14 cellular contexts compared by ENCODE assay signal in genomic region chr1:161989108-161989507, GRCh38. TPM values are rescaled to one million over a fixed set of nuclear protein-coding genes. Genes with fewer than 3 reads are reported as not detected.
A peak's percentile ranks its signal among the peaks of the same experiment; 100 is the strongest.
DNase-seq lines count a peak whose midpoint lies in the region; ATAC-seq, FAIRE-seq and TF ChIP-seq lines count a peak whose summit lies in the region.
"Had no signal": no experiment of that assay in that cellular context is flagged by ENCODE, and none has a peak within 500 bp of the region (broad histone marks: within the 10 kb centered on the region; RNA-seq: fewer than 3 reads in every experiment).

No MANE protein-coding gene starts in this region.

- peaks cover 9% of the 10 kb centered on the region; the same call in 1 of the 3 replicates for H3K9me3 ChIP-seq in A549
- H3K9me3 ChIP-seq in right cardiac atrium (ENCODE audit: control insufficient read depth, low read length), result peaks cover 2% of the 10 kb centered on the region
- H3K9me3 ChIP-seq in ovary, result no peaks in the 10 kb centered on the region

- H3K4me3 ChIP-seq in A549 (no peak overlapping the region), foreskin fibroblast (ENCODE audit: low read depth in 1 of 2, low read length in 2 of 2) (no peak overlapping the region), right cardiac atrium (ENCODE audit: low read length) (no peak overlapping the region), ovary (no peak overlapping the region)
- H3K4me3 ChIP-seq: lung had no signal

- CTCF ChIA-PET in A549 (lab: Yijun Ruan, JAX), result interaction anchor here (1.0 to 1.5 kb wide), 3 partner anchors 12 to 31 kb away, joined by 3 read pairs; no protein-coding TSS in a partner anchor

- no peaks in the 10 kb centered on the region for H3K36me3 ChIP-seq in ovary

- FAIRE-seq in A549 (lab: Jason Lieb, UNC), result no peak
- FAIRE-seq: D721Med had no signal

- POLR2A ChIA-PET in A549 (lab: Yijun Ruan, JAX), result no interaction called here

- TF ChIP-seq POLR2A in A549 (IDR thresholded peaks at IDR 0.05; ENCODE audit: low read length), result no peak
- TF ChIP-seq POLR2A in ovary (IDR thresholded peaks at IDR 0.05), result no peak

- peak; percentile 45 to 66; a peak in 3 of 6 replicates for ATAC-seq in A549
- no peak for ATAC-seq in right cardiac atrium

- peak in 1 of 2 experiments; percentile 31 for DNase-seq in A549 (ENCODE audit: low read depth in 1 of 2, low spot score in 1 of 2)
- DNase-seq in HCEC 1CT, result peak; percentile 3
- peak; percentile 5 for DNase-seq in RKO (ENCODE audit: low spot score)
- peak; percentile 43 to 54 for DNase-seq in foreskin fibroblast
- no peak for DNase-seq in cerebellar cortex (ENCODE audit: low spot score)
- DNase-seq in CD1c-positive myeloid dendritic cell (ENCODE audit: extremely low spot score), result no peak
- DNase-seq in right cardiac atrium, result no peak
- DNase-seq in ovary, result no peak
- DNase-seq: activated effector memory CD4-positive, alpha-beta T cell treated with Interleukin-2 at 50 U/mL for 16 hours; NCI-H1417; stimulated activated CD4-positive, alpha-beta T cell treated with anti-CD3 and anti-CD28 coated beads, Interleukin-1b, Interleukin-23, amount 100 ng/mL, for 48 hours; SW 1271 had no signal

- no peaks in the 10 kb centered on the region for H3K27me3 ChIP-seq in right cardiac atrium (ENCODE audit: control insufficient read depth, insufficient read depth)
- no peaks in the 10 kb centered on the region for H3K27me3 ChIP-seq in ovary

- intact Hi-C loops in right cardiac atrium (cut with DNase I) (no loop called here), ovary (cut with DNase I) (no loop called here)

- H3K4me1 ChIP-seq in A549, result no peaks in the 10 kb centered on the region
- H3K4me1 ChIP-seq in right cardiac atrium (ENCODE audit: control insufficient read depth, insufficient read depth, low read length), result no peaks in the 10 kb centered on the region
- peaks cover under 1% of the 10 kb centered on the region for H3K4me1 ChIP-seq in ovary (ENCODE audit: insufficient read depth)

- TF ChIP-seq CTCF in A549 (IDR thresholded peaks at IDR 0.05) (no peak), foreskin fibroblast (IDR thresholded peaks at IDR 0.05; ENCODE audit: low read depth, low read length) (no peak), ovary (IDR thresholded peaks at IDR 0.05) (no peak)

- no peak for TF ChIP-seq RAD21 in A549 (conservative IDR thresholded peaks at IDR 0.05 in 1 of 2, IDR thresholded peaks at IDR 0.05 in 1 of 2)

- H3K4me2 ChIP-seq in A549, result no peak overlapping the region

- H3K27ac ChIP-seq in A549, result no peak overlapping the region
- no peak overlapping the region for H3K27ac ChIP-seq in right cardiac atrium (ENCODE audit: low read length)
- H3K27ac ChIP-seq in ovary, result no peak overlapping the region

- TF ChIP-seq EP300 in A549 (IDR thresholded peaks at IDR 0.05) (no peak), ovary (IDR thresholded peaks at IDR 0.05) (no peak)

TF ChIP-seq in A549, 52 proteins besides CTCF, POLR2A, EP300 and RAD21:
- TF ChIP-seq, protein P1, sequence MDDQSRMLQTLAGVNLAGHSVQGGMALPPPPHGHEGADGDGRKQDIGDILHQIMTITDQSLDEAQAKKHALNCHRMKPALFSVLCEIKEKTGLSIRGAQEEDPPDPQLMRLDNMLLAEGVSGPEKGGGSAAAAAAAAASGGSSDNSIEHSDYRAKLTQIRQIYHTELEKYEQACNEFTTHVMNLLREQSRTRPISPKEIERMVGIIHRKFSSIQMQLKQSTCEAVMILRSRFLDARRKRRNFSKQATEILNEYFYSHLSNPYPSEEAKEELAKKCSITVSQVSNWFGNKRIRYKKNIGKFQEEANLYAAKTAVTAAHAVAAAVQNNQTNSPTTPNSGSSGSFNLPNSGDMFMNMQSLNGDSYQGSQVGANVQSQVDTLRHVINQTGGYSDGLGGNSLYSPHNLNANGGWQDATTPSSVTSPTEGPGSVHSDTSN (IDR thresholded peaks at IDR 0.05), result no peak
- TF ChIP-seq FOSL2 (IDR thresholded peaks at IDR 0.05) (no peak), FOSL2 (CRISPR knock-in tag; IDR thresholded peaks at IDR 0.05) (0 out of 2 replicates have a peak, but pooled peaks have one; percentile 18)

RNA-seq across cellular contexts. Expression of gene OLFML2B, which starts 34.6 kb away (rescaled TPM):
- polyA plus RNA-seq in A549 (2011; rRNA removed) (0.10 and 0.21 TPM in 2 replicates), A549 (2017; fragmentation: RNase III; extraction: RNeasy Plus Mini Kit Qiagen cat#74134 plus additional on column Dnase treatment) (0.45 to 0.79 TPM (median 0.75 TPM) in 3 replicates), right cardiac atrium (2.7 TPM), ovary (10 to 100 TPM in 1 of 2 donors, 1 to 10 TPM in 1; 7.5 to 37.6 TPM)
- 0.16 and 0.17 TPM in 2 replicates for polyA plus RNA-seq in A549 (2012; cell fraction: cytosol; rRNA removed)
- 0.51 and 0.54 TPM in 2 replicates for polyA plus RNA-seq in A549 (2012; cell fraction: nucleus; rRNA removed)
- polyA minus RNA-seq in A549 (2011; rRNA and poly(A)+ RNA removed), result 0.39 and 0.41 TPM in 2 replicates
- total RNA-seq in right cardiac atrium (1 to 10 TPM; 1.8 to 8.9 (median 5.4) TPM), ovary (10 to 100 TPM in 1 of 7 donors, 1 to 10 TPM in 6; 1.0 to 10.3 (median 4.6) TPM)

Comparison
In these comparisons a context has a peak if more than half of its experiments do, and no peak if none do; other contexts are left out.
1. ATAC-seq: peak in A549 (2 of 2); none in right cardiac atrium (0 of 2).
2. DNase-seq: peak in HCEC 1CT (single experiment), RKO (single experiment) and foreskin fibroblast (2 of 2); none in cerebellar cortex (single experiment), CD1c-positive myeloid dendritic cell (single experiment), right cardiac atrium (0 of 3) and ovary (0 of 5).